ENCODE assay signal across 1 cellular context in genomic region chr3:14124615-14125192, GRCh38.
TF ChIP-seq lines count a peak whose summit lies in the region.

CHCHD4 (minus strand) TSS chr3:14124870; CDS start chr3:14124676, 194 bp downstream.
TMEM43 (plus strand) TSS chr3:14125052; CDS start chr3:14125194, 142 bp downstream.

TF ChIP-seq in K562, 482 proteins besides CTCF, POLR2A, EP300 and RAD21 (continued from another document and continues in another):
- TF ChIP-seq ELF4 (CRISPR knock-in tag; IDR thresholded peaks at IDR 0.05) (no peak), COPS2 (conservative IDR thresholded peaks at IDR 0.05) (no peak), ARID1B (IDR thresholded peaks at IDR 0.05) (no peak), SNRNP70 (optimal IDR thresholded peaks at IDR 0.05; ENCODE audit: low read depth, low read length) (no peak), SMARCB1 (IDR thresholded peaks at IDR 0.05; ENCODE audit: insufficient read length, low read depth) (no peak), MLX (CRISPR knock-in tag; conservative IDR thresholded peaks at IDR 0.05) (no peak), NELFE (IDR thresholded peaks at IDR 0.05; ENCODE audit: insufficient read depth, insufficient read length) (no peak), MBD2 (IDR thresholded peaks at IDR 0.05; ENCODE audit: borderline replicate concordance, low read depth) (peak; percentile 93), NUFIP1 (IDR thresholded peaks at IDR 0.05; ENCODE audit: partially characterized antibody) (no peak), RNF219 (CRISPR knock-in tag; IDR thresholded peaks at IDR 0.05) (no peak), MAFF (IDR thresholded peaks at IDR 0.05; ENCODE audit: low read length) (no peak), ZBTB2 (IDR thresholded peaks at IDR 0.05) (peak; percentile 100), GTF2A2 (tag; IDR thresholded peaks at IDR 0.05) (no peak), ZNF212 (CRISPR knock-in tag; IDR thresholded peaks at IDR 0.05) (0 out of 2 replicates have a peak, but pooled peaks have one; percentile 35), ZNF253 (CRISPR knock-in tag; conservative IDR thresholded peaks at IDR 0.05) (no peak), ZC3H4 (CRISPR knock-in tag; IDR thresholded peaks at IDR 0.05; ENCODE audit: borderline replicate concordance) (no peak), SRSF7 (optimal IDR thresholded peaks at IDR 0.05; ENCODE audit: low read depth, low read length) (no peak), CBX5 (IDR thresholded peaks at IDR 0.05; ENCODE audit: borderline replicate concordance, low read depth) (peak; percentile 83; the same call in 1 of the 2 replicates), CBFB (CRISPR knock-in tag; IDR thresholded peaks at IDR 0.05) (no peak), RBM15 (IDR thresholded peaks at IDR 0.05; ENCODE audit: insufficient read depth, low read length) (no peak), GTF2E2 (tag; IDR thresholded peaks at IDR 0.05) (peak; percentile 62), SIRT6 (IDR thresholded peaks at IDR 0.05; ENCODE audit: low read depth, low read length) (no peak), NFATC3 (IDR thresholded peaks at IDR 0.05) (no peak), ZNF232 (CRISPR knock-in tag; IDR thresholded peaks at IDR 0.05) (no peak), FOXJ2 (tag; IDR thresholded peaks at IDR 0.05) (0 out of 2 replicates have a peak, but pooled peaks have one; percentile 12), ZNF143 (CRISPR knock-in tag; IDR thresholded peaks at IDR 0.05) (peak; percentile 98), HDAC8 (tag; IDR thresholded peaks at IDR 0.05) (no peak), TARDBP (IDR thresholded peaks at IDR 0.05) (no peak), CEBPB (tag; IDR thresholded peaks at IDR 0.05) (no peak), HINFP (tag; conservative IDR thresholded peaks at IDR 0.05; ENCODE audit: low read depth) (peak; percentile 83), CXXC5 (CRISPR knock-in tag; IDR thresholded peaks at IDR 0.05) (peak; percentile 88), MXI1 (IDR thresholded peaks at IDR 0.05; ENCODE audit: low read depth, low read length) (0 out of 2 replicates have a peak, but pooled peaks have one; percentile 32), MAZ (CRISPR knock-in tag; conservative IDR thresholded peaks at IDR 0.05 in 1 of 2, IDR thresholded peaks at IDR 0.05 in 1 of 2) (peak; percentile 23 to 79; a peak in 2 of 4 replicates), SMAD3 (CRISPR knock-in tag; conservative IDR thresholded peaks at IDR 0.05) (0 out of 2 replicates have a peak, but pooled peaks have one; percentile 42), ZNF274 (IDR thresholded peaks at IDR 0.05; ENCODE audit: borderline replicate concordance, low read depth, low read length) (no peak), CCNT2 (IDR thresholded peaks at IDR 0.05; ENCODE audit: borderline replicate concordance, extremely low read depth, insufficient read length, low read depth, low read length) (peak; percentile 89), NONO (IDR thresholded peaks at IDR 0.05; ENCODE audit: low read depth in 2 of 2, low read length in 1 of 2) (0 out of 4 replicates have a peak, but pooled peaks of 1 of the 2 experiments have one; percentile 53), HCFC1 (IDR thresholded peaks at IDR 0.05; ENCODE audit: low read depth, low read length) (peak; percentile 100), HOMEZ (CRISPR knock-in tag; IDR thresholded peaks at IDR 0.05) (0 out of 2 replicates have a peak, but pooled peaks have one; percentile 50), TCF3 (CRISPR knock-in tag; IDR thresholded peaks at IDR 0.05) (no peak), L3MBTL2 (IDR thresholded peaks at IDR 0.05) (peak; percentile 45; the same call in 1 of the 2 replicates), ATF6 (CRISPR knock-in tag; IDR thresholded peaks at IDR 0.05) (no peak), TBL1XR1 (IDR thresholded peaks at IDR 0.05; ENCODE audit: low read length in 2 of 2) (peak; percentile 7 to 9; a peak in 1 of 4 replicates), IRF1 (CRISPR knock-in tag; IDR thresholded peaks at IDR 0.05; ENCODE audit: borderline replicate concordance) (no peak), HDAC2 (IDR thresholded peaks at IDR 0.05) (no peak), MBD1 (CRISPR knock-in tag; IDR thresholded peaks at IDR 0.05) (no peak), E2F3 (CRISPR knock-in tag; IDR thresholded peaks at IDR 0.05) (peak; percentile 80; the same call in 1 of the 2 replicates), PATZ1 (CRISPR knock-in tag; IDR thresholded peaks at IDR 0.05; ENCODE audit: borderline replicate concordance) (no peak), ZNF431 (CRISPR knock-in tag; IDR thresholded peaks at IDR 0.05) (no peak), NR1H2 (CRISPR knock-in tag; IDR thresholded peaks at IDR 0.05) (no peak), ZNF165 (CRISPR knock-in tag; IDR thresholded peaks at IDR 0.05; ENCODE audit: borderline replicate concordance) (no peak), NFRKB (IDR thresholded peaks at IDR 0.05; ENCODE audit: low read depth) (no peak), CREB3 (tag; conservative IDR thresholded peaks at IDR 0.05; ENCODE audit: low read depth) (0 out of 2 replicates have a peak, but pooled peaks have one; percentile 23)
